ENCODE assay signal across 23 cellular contexts in the genomic region with DNA sequence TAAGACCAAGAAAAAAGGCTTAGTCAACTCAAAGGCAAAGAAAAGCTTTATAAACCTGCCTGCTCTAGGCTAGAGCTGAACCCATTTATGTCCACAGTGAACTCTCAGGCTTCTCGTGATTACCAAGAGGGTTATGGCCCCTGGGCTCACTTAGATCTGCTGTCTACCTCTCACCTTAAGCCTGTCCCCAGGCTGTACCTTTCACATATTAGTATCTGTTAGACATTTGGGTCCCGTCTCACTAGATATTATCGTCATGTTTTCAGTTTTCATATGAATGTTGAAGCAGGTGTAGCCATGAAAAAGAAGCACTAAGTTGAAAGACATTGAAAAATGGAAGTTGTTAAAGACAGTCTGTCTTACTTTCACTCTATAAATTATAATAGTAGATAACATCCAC.
DNase-seq lines count a peak whose midpoint lies in the region; ATAC-seq, FAIRE-seq and TF ChIP-seq lines count a peak whose summit lies in the region.
"Had no signal": no experiment of that assay in that cellular context is flagged by ENCODE, and none has a peak within 500 bp of the region (broad histone marks: within the 10 kb centered on the region; RNA-seq: fewer than 3 reads in every experiment).

No MANE protein-coding gene starts in this region.

- H3K4me1 ChIP-seq in GM12878 (ENCODE audit: control insufficient read depth, insufficient read depth, low read length), result no peaks in the 10 kb centered on the region
- H3K4me1 ChIP-seq in effector memory CD4-positive, alpha-beta T cell (ENCODE audit: control insufficient read depth, insufficient read depth, low read length, poor library complexity, severe bottlenecking), result no peaks in the 10 kb centered on the region
- H3K4me1 ChIP-seq: heart left ventricle, upper lobe of left lung had no signal

- no peak overlapping the region for H3K4me3 ChIP-seq in GM12878
- no peak overlapping the region for H3K4me3 ChIP-seq in effector memory CD4-positive, alpha-beta T cell (ENCODE audit: insufficient read depth, low read depth, low read length, poor library complexity, severe bottlenecking)
- H3K4me3 ChIP-seq: heart left ventricle, upper lobe of left lung had no signal

- no peak for TF ChIP-seq POLR2A in GM12878 (IDR thresholded peaks at IDR 0.05; ENCODE audit: low read depth, low read length)

- H3K9me3 ChIP-seq in GM12878 (replicated peaks; ENCODE audit: control insufficient read depth, insufficient read depth, low read length), result no peaks in the 10 kb centered on the region
- H3K9me3 ChIP-seq in effector memory CD4-positive, alpha-beta T cell (ENCODE audit: control insufficient read depth, low read length), result no peaks in the 10 kb centered on the region
- H3K9me3 ChIP-seq: heart left ventricle, SK-N-SH, upper lobe of left lung had no signal

- no peak overlapping the region for H3K4me2 ChIP-seq in GM12878 (ENCODE audit: control insufficient read depth, insufficient read depth)
- H3K4me2 ChIP-seq: KMS-11, SK-N-SH had no signal

- intact Hi-C loops in GM12878 (cut with micrococcal nuclease; ENCODE audit: unreplicated experiment), result no loop called here

- no peak overlapping the region for H3K27ac ChIP-seq in GM12878 (ENCODE audit: control insufficient read depth, insufficient read depth)
- no peak overlapping the region for H3K27ac ChIP-seq in effector memory CD4-positive, alpha-beta T cell (ENCODE audit: insufficient read depth, low read length, poor library complexity, severe bottlenecking)
- H3K27ac ChIP-seq: heart left ventricle, KMS-11, RWPE1, upper lobe of left lung had no signal

- no peak for FAIRE-seq in GM12878 (lab: Jason Lieb, UNC)
- FAIRE-seq: H1 had no signal

- CTCF ChIA-PET in GM12878 (lab: Yijun Ruan, JAX), result no interaction called here

- TF ChIP-seq RAD21 in GM12878 (IDR thresholded peaks at IDR 0.05; ENCODE audit: insufficient read depth, low read depth, low read length), result no peak

- H3K79me2 ChIP-seq in GM12878 (ENCODE audit: control insufficient read depth, insufficient read depth, low read length), result no peaks in the 10 kb centered on the region

- no peaks in the 10 kb centered on the region for H4K20me1 ChIP-seq in GM12878 (ENCODE audit: control insufficient read depth, insufficient read depth)

- TF ChIP-seq CTCF in GM12878 (IDR thresholded peaks at IDR 0.05 in 2 of 3, conservative IDR thresholded peaks at IDR 0.05 in 1 of 3; ENCODE audit: control insufficient read depth in 2 of 3, extremely low read depth in 1 of 3, insufficient read depth in 1 of 3, low read depth in 3 of 3, low read length in 3 of 3), result no peak

- DNase-seq in GM12878 (ENCODE audit: low read depth, low spot score), result no peak
- no peak for DNase-seq in ecto neural progenitor cell (ENCODE audit: low spot score)
- DNase-seq in effector memory CD4-positive, alpha-beta T cell, result no peak
- no peak for DNase-seq in NCI-H510A (lab: John Stamatoyannopoulos, UW)
- DNase-seq: activated CD4-positive, alpha-beta memory T cell treated with anti-CD3 and anti-CD28 coated beads, Interleukin-2, amount 10 ng/mL, durations not matched to agents 7 days and 5 days; activated naive CD4-positive, alpha-beta T cell treated with Interleukin-2 at 50 U/mL for 16 hours; activated T-cell treated with anti-CD3 and anti-CD28 coated beads for 4 hours; amniotic stem cell; heart left ventricle; left colon; mesendoderm; naive thymus-derived CD4-positive, alpha-beta T cell; NCI-H1930; SK-N-SH; stimulated activated CD8-positive, alpha-beta memory T cell treated with anti-CD3 and anti-CD28 coated beads, Interleukin-4, amount 100 ng/mL, for 48 hours; upper lobe of left lung had no signal

- in situ Hi-C loops in GM12878 (cut with MboI), result no loop called here

- POLR2A ChIA-PET in GM12878 (lab: Charles Lee), result no interaction called here

- no peaks in the 10 kb centered on the region for H3K36me3 ChIP-seq in GM12878 (ENCODE audit: control insufficient read depth in 2 of 2, insufficient read depth in 2 of 2, low read length in 1 of 2)
- no peaks in the 10 kb centered on the region for H3K36me3 ChIP-seq in effector memory CD4-positive, alpha-beta T cell (ENCODE audit: control insufficient read depth, insufficient read depth, low read length)
- H3K36me3 ChIP-seq: heart left ventricle, upper lobe of left lung had no signal

- BruUV-seq in GM12878 (replicated peaks; lab: Mats Ljungman, UMichigan), result no TSS peak

- H3K27me3 ChIP-seq in GM12878 (replicated peaks in 1 of 2; ENCODE audit: control insufficient read depth in 2 of 2, insufficient read depth in 2 of 2, low read length in 1 of 2), result no peaks in the 10 kb centered on the region
- no peaks in the 10 kb centered on the region for H3K27me3 ChIP-seq in effector memory CD4-positive, alpha-beta T cell (replicated peaks; ENCODE audit: control insufficient read depth, insufficient read depth, low read length, poor library complexity, severe bottlenecking)
- H3K27me3 ChIP-seq: heart left ventricle, upper lobe of left lung had no signal

- RAD21 ChIA-PET in GM12878 (lab: Charles Lee; ENCODE audit: unreplicated experiment), result no interaction called here

- WGBS in GM12878 (ENCODE audit: insufficient coverage, insufficient replicate concordance, low lambda C conversion rate, missing lambda C conversion rate), result 2% methylated on average over 3 of the region's 3 CpGs

- TF ChIP-seq EP300 in GM12878 (IDR thresholded peaks at IDR 0.05; ENCODE audit: borderline replicate concordance in 1 of 2, control insufficient read depth in 1 of 2, low read depth in 2 of 2, low read length in 2 of 2), result no peak

- SMC1A ChIA-PET in GM12878 (lab: Charles Lee; ENCODE audit: uncharacterized antibody, unreplicated experiment), result no interaction called here

- no peak overlapping the region for H3K9ac ChIP-seq in GM12878 (ENCODE audit: control insufficient read depth, insufficient read depth, low read length)
- H3K9ac ChIP-seq: KMS-11, SK-N-SH had no signal

- no peak overlapping the region for H2AFZ ChIP-seq in GM12878 (ENCODE audit: control insufficient read depth, low read depth, low read length)

- ATAC-seq in GM18868 (IDR thresholded peaks at IDR 0.05; ENCODE audit: unreplicated experiment) (peak; percentile 86), GM21529 (IDR thresholded peaks at IDR 0.05; ENCODE audit: unreplicated experiment) (peak; percentile 77), HG03025 (IDR thresholded peaks at IDR 0.05; ENCODE audit: low FRiP score, unreplicated experiment) (peak; percentile 96), GM12878 (peak; percentile 94)
- ATAC-seq: heart left ventricle; left colon; naive thymus-derived CD4-positive, alpha-beta T cell; WTC11 had no signal

TF ChIP-seq in GM12878, 131 proteins besides CTCF, POLR2A, EP300 and RAD21 (continues in another document):
- TF ChIP-seq BACH1 (IDR thresholded peaks at IDR 0.05; ENCODE audit: borderline replicate concordance), result no peak
- TF ChIP-seq YBX1 (IDR thresholded peaks at IDR 0.05), result no peak
- TF ChIP-seq PAX5 (IDR thresholded peaks at IDR 0.05; ENCODE audit: borderline replicate concordance, low read depth, low read length), result no peak
- TF ChIP-seq FOXK2 (IDR thresholded peaks at IDR 0.05), result no peak
- no peak for TF ChIP-seq LARP7 (IDR thresholded peaks at IDR 0.05)
- TF ChIP-seq ZNF384 (IDR thresholded peaks at IDR 0.05; ENCODE audit: borderline replicate concordance, low read depth, low read length), result no peak
- no peak for TF ChIP-seq SMAD5 (IDR thresholded peaks at IDR 0.05; ENCODE audit: low read depth)
- TF ChIP-seq, protein P1, sequence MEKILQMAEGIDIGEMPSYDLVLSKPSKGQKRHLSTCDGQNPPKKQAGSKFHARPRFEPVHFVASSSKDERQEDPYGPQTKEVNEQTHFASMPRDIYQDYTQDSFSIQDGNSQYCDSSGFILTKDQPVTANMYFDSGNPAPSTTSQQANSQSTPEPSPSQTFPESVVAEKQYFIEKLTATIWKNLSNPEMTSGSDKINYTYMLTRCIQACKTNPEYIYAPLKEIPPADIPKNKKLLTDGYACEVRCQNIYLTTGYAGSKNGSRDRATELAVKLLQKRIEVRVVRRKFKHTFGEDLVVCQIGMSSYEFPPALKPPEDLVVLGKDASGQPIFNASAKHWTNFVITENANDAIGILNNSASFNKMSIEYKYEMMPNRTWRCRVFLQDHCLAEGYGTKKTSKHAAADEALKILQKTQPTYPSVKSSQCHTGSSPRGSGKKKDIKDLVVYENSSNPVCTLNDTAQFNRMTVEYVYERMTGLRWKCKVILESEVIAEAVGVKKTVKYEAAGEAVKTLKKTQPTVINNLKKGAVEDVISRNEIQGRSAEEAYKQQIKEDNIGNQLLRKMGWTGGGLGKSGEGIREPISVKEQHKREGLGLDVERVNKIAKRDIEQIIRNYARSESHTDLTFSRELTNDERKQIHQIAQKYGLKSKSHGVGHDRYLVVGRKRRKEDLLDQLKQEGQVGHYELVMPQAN (conservative IDR thresholded peaks at IDR 0.05), result no peak
- TF ChIP-seq, protein P2, sequence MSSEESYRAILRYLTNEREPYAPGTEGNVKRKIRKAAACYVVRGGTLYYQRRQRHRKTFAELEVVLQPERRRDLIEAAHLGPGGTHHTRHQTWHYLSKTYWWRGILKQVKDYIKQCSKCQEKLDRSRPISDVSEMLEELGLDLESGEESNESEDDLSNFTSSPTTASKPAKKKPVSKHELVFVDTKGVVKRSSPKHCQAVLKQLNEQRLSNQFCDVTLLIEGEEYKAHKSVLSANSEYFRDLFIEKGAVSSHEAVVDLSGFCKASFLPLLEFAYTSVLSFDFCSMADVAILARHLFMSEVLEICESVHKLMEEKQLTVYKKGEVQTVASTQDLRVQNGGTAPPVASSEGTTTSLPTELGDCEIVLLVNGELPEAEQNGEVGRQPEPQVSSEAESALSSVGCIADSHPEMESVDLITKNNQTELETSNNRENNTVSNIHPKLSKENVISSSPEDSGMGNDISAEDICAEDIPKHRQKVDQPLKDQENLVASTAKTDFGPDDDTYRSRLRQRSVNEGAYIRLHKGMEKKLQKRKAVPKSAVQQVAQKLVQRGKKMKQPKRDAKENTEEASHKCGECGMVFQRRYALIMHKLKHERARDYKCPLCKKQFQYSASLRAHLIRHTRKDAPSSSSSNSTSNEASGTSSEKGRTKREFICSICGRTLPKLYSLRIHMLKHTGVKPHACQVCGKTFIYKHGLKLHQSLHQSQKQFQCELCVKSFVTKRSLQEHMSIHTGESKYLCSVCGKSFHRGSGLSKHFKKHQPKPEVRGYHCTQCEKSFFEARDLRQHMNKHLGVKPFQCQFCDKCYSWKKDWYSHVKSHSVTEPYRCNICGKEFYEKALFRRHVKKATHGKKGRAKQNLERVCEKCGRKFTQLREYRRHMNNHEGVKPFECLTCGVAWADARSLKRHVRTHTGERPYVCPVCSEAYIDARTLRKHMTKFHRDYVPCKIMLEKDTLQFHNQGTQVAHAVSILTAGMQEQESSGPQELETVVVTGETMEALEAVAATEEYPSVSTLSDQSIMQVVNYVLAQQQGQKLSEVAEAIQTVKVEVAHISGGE (CRISPR knock-in tag; IDR thresholded peaks at IDR 0.05), result no peak
- TF ChIP-seq CHD4 (IDR thresholded peaks at IDR 0.05), result no peak
